8 cellular contexts compared by ENCODE assay signal in genomic region chr6:3026811-3027626, GRCh38. TPM values are rescaled to one million over a fixed set of nuclear protein-coding genes. Genes with fewer than 3 reads are reported as not detected.
DNase-seq lines count a peak whose midpoint lies in the region; ATAC-seq, FAIRE-seq and TF ChIP-seq lines count a peak whose summit lies in the region.

No MANE protein-coding gene starts in this region.

- 72 to 90% (median 87%) methylated on average over 17 to 20 of the region's 20 CpGs for WGBS in small intestine, 3 donors
- 70 to 86% methylated on average over 13 to 17 of the region's 20 CpGs for WGBS in thyroid gland, 2 donors

- H3K27ac ChIP-seq in KOPT-K1 (ENCODE audit: low read depth, low read length, poor library complexity, severe bottlenecking) (peak overlapping the region; percentile 89), small intestine (ENCODE audit: low read depth in 1 of 2, low read length in 1 of 2) (peak overlapping the region in 1 of 2 donors; percentile 83), thyroid gland (no peak overlapping the region)

- H3K36me3 Mint-ChIP-seq in activated naive CD4-positive, alpha-beta T cell treated with anti-CD3 and anti-CD28 coated beads, Interleukin-2, amount 10 ng/mL, durations not matched to agents 7 days and 5 days, result peaks cover 8% of the 10 kb centered on the region

- H3K9me3 ChIP-seq in KOPT-K1 (ENCODE audit: insufficient read depth, low read length, poor library complexity, severe bottlenecking) (no peaks in the 10 kb centered on the region), small intestine (ENCODE audit: control insufficient read depth, low read depth) (no peaks in the 10 kb centered on the region), thyroid gland (no peaks in the 10 kb centered on the region)

- TF ChIP-seq CTCF in thyroid gland (IDR thresholded peaks at IDR 0.05), result no peak

- H3K27me3 ChIP-seq in small intestine (ENCODE audit: control insufficient read depth in 2 of 2, insufficient read depth in 2 of 2, low read length in 2 of 2) (no peaks in the 10 kb centered on the region), thyroid gland (no peaks in the 10 kb centered on the region)

- ATAC-seq in GM21529 (IDR thresholded peaks at IDR 0.05; ENCODE audit: unreplicated experiment), result peak; percentile 65
- no peak for ATAC-seq in esophagus mucosa

- peak; percentile 68 for FAIRE-seq in GM12892 (lab: Jason Lieb, UNC)
- FAIRE-seq in small intestine (lab: Jason Lieb, UNC), result no peak

- CTCF ChIA-PET in activated naive CD4-positive, alpha-beta T cell treated with anti-CD3 and anti-CD28 coated beads, Interleukin-2, amount 10 ng/mL, durations not matched to agents 7 days and 5 days (lab: Charles Lee), result interaction anchor here (1.0 to 2.6 kb wide), 6 partner anchors 19 to 28 kb away, joined by 3 to 20 read pairs (median 4); partner anchors contain the start of gene NQO2

- H3K27me3 Mint-ChIP-seq in activated naive CD4-positive, alpha-beta T cell treated with anti-CD3 and anti-CD28 coated beads, Interleukin-2, amount 10 ng/mL, durations not matched to agents 7 days and 5 days, result peaks cover 9% of the 10 kb centered on the region

- intact Hi-C loops in thyroid gland (cut with DNase I), result no loop called here

- H3K4me1 ChIP-seq in small intestine (ENCODE audit: control insufficient read depth in 2 of 2, insufficient read depth in 1 of 2, low read depth in 1 of 2, low read length in 1 of 2) (no peaks in the 10 kb centered on the region), thyroid gland (peaks cover 9 to 21% of the 10 kb centered on the region in 2 donors)

- peaks cover 68% of the 10 kb centered on the region for H3K4me1 Mint-ChIP-seq in activated naive CD4-positive, alpha-beta T cell treated with anti-CD3 and anti-CD28 coated beads, Interleukin-2, amount 10 ng/mL, durations not matched to agents 7 days and 5 days

- DNase-seq in GM12892 (ENCODE audit: insufficient read length) (peak; percentile 59), small intestine (peak; percentile 20), NCI-H146 (lab: John Stamatoyannopoulos, UW) (no peak), thyroid gland (no peak)
- peak; percentile 66 for DNase-seq in activated naive CD4-positive, alpha-beta T cell treated with anti-CD3 and anti-CD28 coated beads, Interleukin-2, amount 10 ng/mL, durations not matched to agents 7 days and 5 days

- H3K9me3 Mint-ChIP-seq in activated naive CD4-positive, alpha-beta T cell treated with anti-CD3 and anti-CD28 coated beads, Interleukin-2, amount 10 ng/mL, durations not matched to agents 7 days and 5 days, result no peaks in the 10 kb centered on the region

- H3K27ac Mint-ChIP-seq in activated naive CD4-positive, alpha-beta T cell treated with anti-CD3 and anti-CD28 coated beads, Interleukin-2, amount 10 ng/mL, durations not matched to agents 7 days and 5 days, result peak overlapping the region; percentile 96

- TF ChIP-seq POLR2A in GM12892 (IDR thresholded peaks at IDR 0.05; ENCODE audit: low read depth, low read length) (no peak), thyroid gland (IDR thresholded peaks at IDR 0.05) (no peak)

- no peaks in the 10 kb centered on the region for H3K36me3 ChIP-seq in KOPT-K1 (ENCODE audit: insufficient read depth, low read length)
- H3K36me3 ChIP-seq in small intestine (ENCODE audit: control insufficient read depth in 2 of 2, insufficient read depth in 2 of 2, low read length in 2 of 2), result no peaks in the 10 kb centered on the region
- H3K36me3 ChIP-seq in thyroid gland, result no peaks in the 10 kb centered on the region

- peak overlapping the region; percentile 54 for H3K4me3 Mint-ChIP-seq in activated naive CD4-positive, alpha-beta T cell treated with anti-CD3 and anti-CD28 coated beads, Interleukin-2, amount 10 ng/mL, durations not matched to agents 7 days and 5 days

- H3K4me3 ChIP-seq in small intestine (ENCODE audit: low read depth in 1 of 2, low read length in 2 of 2), result no peak overlapping the region
- no peak overlapping the region for H3K4me3 ChIP-seq in thyroid gland (replicated peaks in 1 of 3)

RNA-seq across cellular contexts. Expression of gene NQO2, which starts 27.3 kb away (rescaled TPM):
- 9.2 TPM for polyA plus RNA-seq in GM12892 (2012; ENCODE audit: missing spikeins)
- polyA plus RNA-seq in small intestine, result 10 to 100 TPM; 35.6 to 84.5 (median 82.1) TPM
- total RNA-seq in esophagus mucosa (31.6 TPM), thyroid gland (10 to 100 TPM; 20.7 to 43.0 (median 36.3) TPM)

RNA-seq across cellular contexts. Expression of gene RIPK1, which starts 41.3 kb away (rescaled TPM):
- 4.1 TPM for polyA plus RNA-seq in GM12892 (2012; ENCODE audit: missing spikeins)
- polyA plus RNA-seq in small intestine, result 10 to 100 TPM; 14.4 to 31.1 (median 28.2) TPM
- 16.2 TPM for total RNA-seq in esophagus mucosa
- total RNA-seq in thyroid gland, result 10 to 100 TPM; 26.2 to 33.5 (median 29.0) TPM

RNA-seq across cellular contexts. Expression of gene SERPINB6, which starts 55.7 kb away (rescaled TPM):
- 5.9 TPM for polyA plus RNA-seq in GM12892 (2012; ENCODE audit: missing spikeins)
- polyA plus RNA-seq in small intestine, result 100 to 1,000 TPM; 306 to 539 (median 531) TPM
- total RNA-seq in esophagus mucosa, result 78.8 TPM
- total RNA-seq in thyroid gland, result 100 to 1,000 TPM; 151 to 210 (median 171) TPM

Comparison
In these comparisons a context has a peak if more than half of its experiments do, and no peak if none do; other contexts are left out.
1. DNase-seq: peak in GM12892 (single experiment), activated naive CD4-positive, alpha-beta T cell treated with anti-CD3 and anti-CD28 coated beads, Interleukin-2, amount 10 ng/mL, durations not matched to agents 7 days and 5 days (single experiment) and small intestine (single experiment); none in NCI-H146 (single experiment) and thyroid gland (0 of 2).